In genomic region chrX:46819136-46819535, GRCh38 we compare ENCODE assay signal across 15 cellular contexts.
"Had no signal": no experiment of that assay in that cellular context is flagged by ENCODE, and none has a peak within 500 bp of the region (broad histone marks: within the 10 kb centered on the region; RNA-seq: fewer than 3 reads in every experiment).

No MANE protein-coding gene starts in this region.

- ATAC-seq: activated naive CD4-positive, alpha-beta T cell treated with anti-CD3 and anti-CD28 coated beads, Interleukin-2, amount 50 U/mL, for 72 hours; left colon had no signal

- H3K36me3 Mint-ChIP-seq: brain, immature natural killer cell had no signal

- H3K4me1 Mint-ChIP-seq: brain, immature natural killer cell had no signal

- H3K27me3 Mint-ChIP-seq: brain had no signal

- H3K27me3 ChIP-seq: tibial nerve had no signal

- H3K4me1 ChIP-seq: tibial nerve had no signal

- DNase-seq: activated CD4-positive, alpha-beta T cell treated with anti-CD3 and anti-CD28 coated beads, Interleukin-2, amount 50 U/mL, for 4 hours; activated CD4-positive, CD25-positive, alpha-beta regulatory T cell treated with anti-CD3 and anti-CD28 coated beads, Interleukin-2, amount 50 U/mL, for 72 hours; activated effector memory CD4-positive, alpha-beta T cell treated with anti-CD3 and anti-CD28 coated beads, Interleukin-2, amount 50 U/mL, for 16 hours; activated T-cell treated with anti-CD3 and anti-CD28 coated beads, Interleukin-2, amount 50 U/mL, for 1 hour; amygdala; endodermal cell; glutamatergic neuron; immature natural killer cell; left colon; nephron progenitor cell; stimulated activated CD4-positive, alpha-beta T cell treated with anti-CD3 and anti-CD28 coated beads, Interleukin-15, amount 100 ng/mL, for 24 hours; stimulated activated CD4-positive, alpha-beta T cell treated with anti-CD3 and anti-CD28 coated beads, Interleukin-4, amount 100 ng/mL, for 24 hours had no signal

- H3K27ac Mint-ChIP-seq: brain, endodermal cell, immature natural killer cell, nephron progenitor cell had no signal

- H3K27ac ChIP-seq: tibial nerve had no signal

- H3K4me3 ChIP-seq: tibial nerve had no signal

- H3K9me3 ChIP-seq: tibial nerve had no signal

- H3K36me3 ChIP-seq: tibial nerve had no signal

- H3K4me3 Mint-ChIP-seq: brain, endodermal cell, immature natural killer cell, nephron progenitor cell had no signal
